8 cellular contexts compared by ENCODE assay signal in genomic region chr7:151448261-151449252, GRCh38. TPM values are rescaled to one million over a fixed set of nuclear protein-coding genes. Genes with fewer than 3 reads are reported as not detected.
A peak's percentile ranks its signal among the peaks of the same experiment; 100 is the strongest.
DNase-seq lines count a peak whose midpoint lies in the region; ATAC-seq and TF ChIP-seq lines count a peak whose summit lies in the region.

No MANE protein-coding gene starts in this region.

- H4K20me1 ChIP-seq in OCI-LY7 (ENCODE audit: insufficient read depth, low read length): no peaks in the 10 kb centered on the region
- no peaks in the 10 kb centered on the region for H4K20me1 ChIP-seq in fibroblast of lung (ENCODE audit: control insufficient read depth, extremely low read depth, insufficient read depth, low read length)

- TF ChIP-seq CTCF in GM12874 (IDR thresholded peaks at IDR 0.05; ENCODE audit: insufficient read depth, low read depth, low read length) (peak; percentile 66), OCI-LY7 (conservative IDR thresholded peaks at IDR 0.05; ENCODE audit: low read length) (peak; percentile 82), fibroblast of lung (conservative IDR thresholded peaks at IDR 0.05 in 1 of 2, IDR thresholded peaks at IDR 0.05 in 1 of 2; ENCODE audit: low read depth in 1 of 2, low read length in 2 of 2) (peak; percentile 65 to 73)

- DNase-seq in OCI-LY7 (ENCODE audit: low spot score) (peak; percentile 68), fibroblast of lung (ENCODE audit: low read depth in 2 of 2) (peak; percentile 49 to 68)
- peak; percentile 79 to 80 for DNase-seq in activated T-cell treated with anti-CD3 and anti-CD28 coated beads, Interleukin-2, amount 50 U/mL, for 72 hours
- DNase-seq in naive thymus-derived CD4-positive, alpha-beta T cell: peak; percentile 67 to 87 (median 83)
- DNase-seq in stimulated activated naive CD4-positive, alpha-beta T cell (lab: John Stamatoyannopoulos, UW): peak; percentile 48 to 95 (median 72)

- no peaks in the 10 kb centered on the region for H3K36me3 ChIP-seq in OCI-LY7 (ENCODE audit: insufficient read depth, low read length)
- no peaks in the 10 kb centered on the region for H3K36me3 ChIP-seq in fibroblast of lung (ENCODE audit: control insufficient read depth, insufficient read depth, low read length)
- H3K36me3 ChIP-seq in naive thymus-derived CD4-positive, alpha-beta T cell (ENCODE audit: control insufficient read depth in 2 of 3, insufficient read depth in 3 of 3, low read length in 3 of 3): no peaks in the 10 kb centered on the region

- H3K27ac ChIP-seq in OCI-LY7 (ENCODE audit: low read depth, low read length, poor library complexity, severe bottlenecking) (no peak overlapping the region), fibroblast of lung (ENCODE audit: insufficient read depth, low read length) (peak overlapping the region; percentile 33)
- peak overlapping the region; percentile 64 for H3K27ac ChIP-seq in naive thymus-derived CD4-positive, alpha-beta T cell (ENCODE audit: low read depth, low read length)

- H3K27ac Mint-ChIP-seq in activated T-cell treated with anti-CD3 and anti-CD28 coated beads, Interleukin-2, amount 50 U/mL, for 72 hours: no peak overlapping the region
- peak overlapping the region in 6 of 9 donors; percentile 28 to 88 (median 42) for H3K27ac Mint-ChIP-seq in naive thymus-derived CD4-positive, alpha-beta T cell

- H3K27me3 ChIP-seq in fibroblast of lung (ENCODE audit: control insufficient read depth, insufficient read depth, low read length): no peaks in the 10 kb centered on the region
- H3K27me3 ChIP-seq in naive thymus-derived CD4-positive, alpha-beta T cell (ENCODE audit: control insufficient read depth in 2 of 2, insufficient read depth in 2 of 2, low read length in 2 of 2): no peaks in the 10 kb centered on the region

- H3K4me1 Mint-ChIP-seq in activated T-cell treated with anti-CD3 and anti-CD28 coated beads, Interleukin-2, amount 50 U/mL, for 72 hours (ENCODE audit: low read depth): peaks cover 39% of the 10 kb centered on the region
- H3K4me1 Mint-ChIP-seq in naive thymus-derived CD4-positive, alpha-beta T cell: peaks cover 0 to 32% (median 8%) of the 10 kb centered on the region in 7 donors

- POLR2A ChIA-PET in OCI-LY7 (lab: Charles Lee): no interaction called here
- POLR2A ChIA-PET in naive thymus-derived CD4-positive, alpha-beta T cell (lab: Charles Lee): interaction anchor here (0.6 to 1.7 kb wide), 10 partner anchors 19 to 133 kb away, joined by 3 to 10 read pairs (median 4); no protein-coding TSS in a partner anchor

- H3K4me3 Mint-ChIP-seq in activated T-cell treated with anti-CD3 and anti-CD28 coated beads, Interleukin-2, amount 50 U/mL, for 72 hours: peak overlapping the region; percentile 39 to 74
- peak overlapping the region; percentile 69 to 88 (median 80) for H3K4me3 Mint-ChIP-seq in naive thymus-derived CD4-positive, alpha-beta T cell

- no peaks in the 10 kb centered on the region for H3K79me2 ChIP-seq in OCI-LY7 (ENCODE audit: insufficient read depth, low read depth, low read length)
- H3K79me2 ChIP-seq in fibroblast of lung (ENCODE audit: control insufficient read depth, insufficient read depth, low read length): no peaks in the 10 kb centered on the region

- peak overlapping the region; percentile 32; the same call in 1 of the 2 replicates for H2AFZ ChIP-seq in OCI-LY7 (ENCODE audit: low read length)
- peak overlapping the region; percentile 71 for H2AFZ ChIP-seq in fibroblast of lung (ENCODE audit: low read length)

- H3K9ac ChIP-seq in fibroblast of lung (ENCODE audit: insufficient read depth, low read length): peak overlapping the region; percentile 53

- peak overlapping the region; percentile 46 for H3K4me2 ChIP-seq in OCI-LY7 (ENCODE audit: low read length)
- peak overlapping the region; percentile 9 for H3K4me2 ChIP-seq in fibroblast of lung (ENCODE audit: extremely low read depth, insufficient read depth, low read length)

- H3K27me3 Mint-ChIP-seq in activated T-cell treated with anti-CD3 and anti-CD28 coated beads, Interleukin-2, amount 50 U/mL, for 72 hours (ENCODE audit: low read depth): peaks cover 7% of the 10 kb centered on the region
- H3K27me3 Mint-ChIP-seq in naive thymus-derived CD4-positive, alpha-beta T cell: peaks cover 0 to 23% (median 4%) of the 10 kb centered on the region in 5 donors

- BruUV-seq in OCI-LY7 (replicated peaks; lab: Mats Ljungman, UMichigan): no TSS peak

- intact Hi-C loops in OCI-LY7 (cut with micrococcal nuclease; ENCODE audit: unreplicated experiment): loop anchor here (1.0 to 10.0 kb wide), 3 partner anchors 80 to 316 kb away; no protein-coding TSS in a partner anchor
- intact Hi-C loops in naive thymus-derived CD4-positive, alpha-beta T cell (cut with micrococcal nuclease): loop anchor here (1.0 to 5.0 kb wide), 10 partner anchors 15 to 311 kb away; partner anchors contain the start of gene WDR86 (in 1 of the 2)

- H3K4me1 ChIP-seq in OCI-LY7 (ENCODE audit: insufficient read depth, low read length, poor library complexity, severe bottlenecking) (no peaks in the 10 kb centered on the region), fibroblast of lung (ENCODE audit: control insufficient read depth, extremely low read depth, insufficient read depth, low read length) (no peaks in the 10 kb centered on the region)
- peaks cover 0 to 3% of the 10 kb centered on the region in 2 donors for H3K4me1 ChIP-seq in naive thymus-derived CD4-positive, alpha-beta T cell (ENCODE audit: control insufficient read depth in 2 of 2, insufficient read depth in 2 of 2, low read length in 2 of 2)

- H3K36me3 Mint-ChIP-seq in activated T-cell treated with anti-CD3 and anti-CD28 coated beads, Interleukin-2, amount 50 U/mL, for 72 hours (ENCODE audit: insufficient read depth in 2 of 2): no peaks in the 10 kb centered on the region
- H3K36me3 Mint-ChIP-seq in naive thymus-derived CD4-positive, alpha-beta T cell: no peaks in the 10 kb centered on the region

- H3K9me3 ChIP-seq in OCI-LY7 (ENCODE audit: low read length) (no peaks in the 10 kb centered on the region), fibroblast of lung (ENCODE audit: control insufficient read depth, insufficient read depth, low read depth, low read length) (no peaks in the 10 kb centered on the region)
- H3K9me3 ChIP-seq in naive thymus-derived CD4-positive, alpha-beta T cell (ENCODE audit: control insufficient read depth in 2 of 3, low read length in 3 of 3): no peaks in the 10 kb centered on the region

- H3K4me3 ChIP-seq in OCI-LY7 (ENCODE audit: low read depth, low read length, poor library complexity, severe bottlenecking): peak overlapping the region; percentile 51
- H3K4me3 ChIP-seq in fibroblast of lung (replicated peaks in 1 of 4; ENCODE audit: control extremely low read depth in 1 of 4, insufficient read depth in 1 of 4, low read depth in 3 of 4, low read length in 4 of 4): peak overlapping the region; percentile 22 to 56 (median 30)
- H3K4me3 ChIP-seq in naive thymus-derived CD4-positive, alpha-beta T cell (ENCODE audit: low read length): peak overlapping the region; percentile 68

- CTCF ChIA-PET in OCI-LY7 (lab: Charles Lee; ENCODE audit: unreplicated experiment): interaction anchor here (1.2 kb wide), 1 partner anchor 82 kb away, joined by 3 read pairs; no protein-coding TSS in a partner anchor
- CTCF ChIA-PET in naive thymus-derived CD4-positive, alpha-beta T cell (lab: Charles Lee): interaction anchor here (0.5 to 4.6 kb wide), 26 partner anchors 9 to 277 kb away, joined by 3 to 130 read pairs (median 4); no protein-coding TSS in a partner anchor

- no peaks in the 10 kb centered on the region for H3K9me3 Mint-ChIP-seq in activated T-cell treated with anti-CD3 and anti-CD28 coated beads, Interleukin-2, amount 50 U/mL, for 72 hours
- H3K9me3 Mint-ChIP-seq in naive thymus-derived CD4-positive, alpha-beta T cell: no peaks in the 10 kb centered on the region

- H3K9me2 ChIP-seq in OCI-LY7 (ENCODE audit: insufficient read depth, low read length): no peaks in the 10 kb centered on the region

- ATAC-seq in HG03097 (IDR thresholded peaks at IDR 0.05; ENCODE audit: low FRiP score, unreplicated experiment) (peak; percentile 65), GM21528 (IDR thresholded peaks at IDR 0.05; ENCODE audit: low FRiP score, unreplicated experiment) (no peak)
- ATAC-seq in activated T-cell treated with anti-CD3 and anti-CD28 coated beads, Interleukin-2, amount 50 U/mL, for 72 hours (replicated peaks in 1 of 2): peak; percentile 78 to 79
- ATAC-seq in naive thymus-derived CD4-positive, alpha-beta T cell: peak; percentile 92

RNA-seq across cellular contexts. Expression of gene CRYGN, which starts 8.6 kb away (rescaled TPM):
- 0.09 and 0.26 TPM in 2 replicates for total RNA-seq in OCI-LY7 (2014; rRNA removed; shearing (Covaris generic))
- total RNA-seq in OCI-LY7 (2022): not detected in 2 replicates
- under 1 TPM; 0.35 to 0.53 TPM for total RNA-seq in activated T-cell treated with anti-CD3 and anti-CD28 coated beads, Interleukin-2, amount 50 U/mL, for 72 hours
- 0.26 and 0.50 TPM in 2 replicates for total RNA-seq in fibroblast of lung
- polyA plus RNA-seq in fibroblast of lung: 0.02 and 0.07 TPM in 2 replicates
- not detected in 2 replicates for polyA plus RNA-seq in fibroblast of lung (2012)
- not detected in 2 replicates for polyA minus RNA-seq in fibroblast of lung (ENCODE audit: low replicate concordance)
- total RNA-seq in naive thymus-derived CD4-positive, alpha-beta T cell: 1 to 10 TPM in 1 of 5 experiments, under 1 TPM in 2, not detected in 2; 0.46 to 1.1 (median 0.61) TPM
- under 1 TPM; 0.33 to 0.48 TPM for polyA plus RNA-seq in naive thymus-derived CD4-positive, alpha-beta T cell

RNA-seq across cellular contexts. Expression of gene WDR86, which starts 38.7 kb away (rescaled TPM):
- total RNA-seq in OCI-LY7 (2014; rRNA removed; shearing (Covaris generic)): 0.13 and 0.44 TPM in 2 replicates
- total RNA-seq in OCI-LY7 (2022): 0.51 and 0.65 TPM in 2 replicates
- 1 to 10 TPM in 1 of 2 donors, under 1 TPM in 1; 0.53 to 1.0 TPM for total RNA-seq in activated T-cell treated with anti-CD3 and anti-CD28 coated beads, Interleukin-2, amount 50 U/mL, for 72 hours
- 0.33 and 1.0 TPM in 2 replicates for total RNA-seq in fibroblast of lung
- not detected in 2 replicates for polyA plus RNA-seq in fibroblast of lung
- not detected in 2 replicates for polyA plus RNA-seq in fibroblast of lung (2012)
- polyA minus RNA-seq in fibroblast of lung (ENCODE audit: low replicate concordance): not detected in 2 replicates
- total RNA-seq in naive thymus-derived CD4-positive, alpha-beta T cell: 1 to 10 TPM in 2 of 5 experiments, not detected in 3; 1.6 to 9.7 TPM
- polyA plus RNA-seq in naive thymus-derived CD4-positive, alpha-beta T cell: 1 to 10 TPM in 1 of 2 donors, under 1 TPM in 1; 0.24 to 3.1 TPM
